In genomic region chr2:26008851-26009566, GRCh38 we compare ENCODE assay signal across 9 cellular contexts. TPM values are rescaled to one million over a fixed set of nuclear protein-coding genes. Genes with fewer than 3 reads are reported as not detected.
DNase-seq lines count a peak whose midpoint lies in the region; FAIRE-seq and TF ChIP-seq lines count a peak whose summit lies in the region.
"Had no signal": no experiment of that assay in that cellular context is flagged by ENCODE, and none has a peak within 500 bp of the region (broad histone marks: within the 10 kb centered on the region; RNA-seq: fewer than 3 reads in every experiment).

No MANE protein-coding gene starts in this region.

- no peaks in the 10 kb centered on the region for H4K20me1 ChIP-seq in BLaER1 treated with 17β-estradiol and CSF1 and Interleukin-3, amounts not matched to agents 10 nM and 100 nM
- H4K20me1 ChIP-seq in endothelial cell of umbilical vein (replicated peaks; ENCODE audit: control insufficient read depth, extremely low read depth, insufficient read depth, low read length), result no peaks in the 10 kb centered on the region

- POLR2A ChIA-PET in endothelial cell of umbilical vein (lab: Charles Lee), result no interaction called here

- H3K9me3 ChIP-seq in BLaER1 treated with 17β-estradiol and CSF1 and Interleukin-3, amounts not matched to agents 10 nM and 100 nM (replicated peaks in 1 of 11), result peaks cover 5 to 17% (median 9%) of the 10 kb centered on the region in 11 experiments; a peak in 17 of 22 replicates
- no peaks in the 10 kb centered on the region for H3K9me3 ChIP-seq in endothelial cell of umbilical vein (replicated peaks; ENCODE audit: control insufficient read depth, insufficient read depth, low read length)

- TF ChIP-seq CTCF in endothelial cell of umbilical vein (IDR thresholded peaks at IDR 0.05; ENCODE audit: extremely low read depth in 1 of 2, insufficient read depth in 1 of 2, low read depth in 1 of 2, low read length in 2 of 2) (no peak), endothelial cell (IDR thresholded peaks at IDR 0.05; ENCODE audit: unreplicated experiment) (no peak)

- no peaks in the 10 kb centered on the region for H3K36me3 ChIP-seq in BLaER1 treated with 17β-estradiol and CSF1 and Interleukin-3, amounts not matched to agents 10 nM and 100 nM
- no peaks in the 10 kb centered on the region for H3K36me3 ChIP-seq in endothelial cell of umbilical vein (ENCODE audit: control insufficient read depth in 2 of 2, extremely low read depth in 1 of 2, insufficient read depth in 2 of 2, low read length in 2 of 2)

- H3K27ac ChIP-seq in BLaER1 treated with 17β-estradiol and CSF1 and Interleukin-3, amounts not matched to agents 10 nM and 100 nM, result peak overlapping the region in 10 of 11 experiments; percentile 3 to 92 (median 80); a peak in 17 of 22 replicates
- no peak overlapping the region for H3K27ac ChIP-seq in endothelial cell of umbilical vein (ENCODE audit: insufficient read depth, low read depth, low read length)

- peak overlapping the region in 7 of 11 experiments; percentile 42 to 96 (median 81); a peak in 13 of 22 replicates for H3K4me2 ChIP-seq in BLaER1 treated with 17β-estradiol and CSF1 and Interleukin-3, amounts not matched to agents 10 nM and 100 nM
- H3K4me2 ChIP-seq in endothelial cell of umbilical vein (ENCODE audit: insufficient read depth, low read length), result peak overlapping the region; percentile 26

- H3K79me2 ChIP-seq in endothelial cell of umbilical vein (ENCODE audit: control insufficient read depth, insufficient read depth, low read length), result no peaks in the 10 kb centered on the region

- TF ChIP-seq POLR2A in endothelial cell of umbilical vein (IDR thresholded peaks at IDR 0.05; ENCODE audit: low read depth, low read length) (no peak), GM12891 (IDR thresholded peaks at IDR 0.05; ENCODE audit: low read depth, low read length) (no peak)

- no TSS peak for BruUV-seq in endothelial cell of umbilical vein (replicated peaks; lab: Mats Ljungman, UMichigan)

- CTCF ChIA-PET in endothelial cell of umbilical vein (lab: Charles Lee), result interaction anchor here (0.8 to 0.9 kb wide), 2 partner anchors 9 to 11 kb away, joined by 3 read pairs; no protein-coding TSS in a partner anchor

- H3K9ac ChIP-seq in BLaER1 treated with 17β-estradiol and CSF1 and Interleukin-3, amounts not matched to agents 10 nM and 100 nM, result peak overlapping the region in 8 of 11 experiments; percentile 35 to 79 (median 70); a peak in 14 of 22 replicates
- no peak overlapping the region for H3K9ac ChIP-seq in endothelial cell of umbilical vein (replicated peaks; ENCODE audit: extremely low read depth, insufficient read depth, low read length)

- peak overlapping the region; percentile 35 for H2AFZ ChIP-seq in endothelial cell of umbilical vein (ENCODE audit: low read depth, low read length)

- peaks cover 1% of the 10 kb centered on the region for H3K27me3 Mint-ChIP-seq in endothelial cell (ENCODE audit: unreplicated experiment)

- peaks cover 15% of the 10 kb centered on the region for H3K4me1 Mint-ChIP-seq in endothelial cell (ENCODE audit: unreplicated experiment)

- H3K27ac Mint-ChIP-seq in endothelial cell (ENCODE audit: unreplicated experiment), result no peak overlapping the region

- no peaks in the 10 kb centered on the region for H3K9me3 Mint-ChIP-seq in endothelial cell (ENCODE audit: unreplicated experiment)

- dilution Hi-C loops in endothelial cell of umbilical vein (cut with MboI; ENCODE audit: extremely low pct_ligation_motif_present, low sequenced_read_pairs), result no loop called here

- intact Hi-C loops in endothelial cell of umbilical vein (cut with micrococcal nuclease), result no loop called here

- H3K9me1 ChIP-seq in endothelial cell of umbilical vein (replicated peaks; ENCODE audit: control insufficient read depth, extremely low read depth, insufficient read depth, low read length), result no peaks in the 10 kb centered on the region

- peaks cover 5% of the 10 kb centered on the region for H3K36me3 Mint-ChIP-seq in endothelial cell (ENCODE audit: low read depth, unreplicated experiment)

- FAIRE-seq in endothelial cell of umbilical vein (lab: Jason Lieb, UNC), result peak; percentile 80
- no peak for FAIRE-seq in GM12891 (lab: Jason Lieb, UNC)

- H3K4me3 ChIP-seq in BLaER1 treated with 17β-estradiol and CSF1 and Interleukin-3, amounts not matched to agents 10 nM and 100 nM, result peak overlapping the region in 1 of 10 experiments; percentile 14; a peak in 2 of 20 replicates
- no peak overlapping the region for H3K4me3 ChIP-seq in endothelial cell of umbilical vein (replicated peaks in 1 of 3; ENCODE audit: insufficient read depth in 1 of 3, low read depth in 1 of 3, low read length in 3 of 3)

- no peak overlapping the region for H3K4me3 Mint-ChIP-seq in endothelial cell (ENCODE audit: unreplicated experiment)

- H3K27me3 ChIP-seq in BLaER1 treated with 17β-estradiol and CSF1 and Interleukin-3, amounts not matched to agents 10 nM and 100 nM, result no peaks in the 10 kb centered on the region
- H3K27me3 ChIP-seq in endothelial cell of umbilical vein (ENCODE audit: control insufficient read depth in 2 of 2, insufficient read depth in 2 of 2, low read length in 2 of 2), result no peaks in the 10 kb centered on the region

- DNase-seq in NCI-H460 (ENCODE audit: extremely low read depth, low read depth) (peak; percentile 92), endothelial cell of umbilical vein (ENCODE audit: low read depth, low spot score) (peak; percentile 64), myocyte (ENCODE audit: low read depth) (peak; percentile 49), NCI-H146 treated with DMSO at 0.1 percent for 48 hours (lab: John Stamatoyannopoulos, UW; ENCODE audit: unreplicated experiment) (no peak), GM12891 (ENCODE audit: insufficient read length, low spot score) (no peak), NCI-H1930 (lab: John Stamatoyannopoulos, UW) (no peak), endothelial cell (ENCODE audit: low spot score) (no peak)
- DNase-seq: NCI-H2171 had no signal

- peaks cover 0 to 97% (median 40%) of the 10 kb centered on the region in 10 experiments; a peak in 11 of 20 replicates for H3K4me1 ChIP-seq in BLaER1 treated with 17β-estradiol and CSF1 and Interleukin-3, amounts not matched to agents 10 nM and 100 nM
- peaks cover 20% of the 10 kb centered on the region for H3K4me1 ChIP-seq in endothelial cell of umbilical vein (ENCODE audit: control insufficient read depth, extremely low read depth, insufficient read depth, low read length)

TF ChIP-seq in endothelial cell of umbilical vein, 7 proteins besides CTCF, POLR2A, EP300 and RAD21:
- peak; percentile 46 for TF ChIP-seq POLR2AphosphoS5 (IDR thresholded peaks at IDR 0.05; ENCODE audit: insufficient read depth, low read depth, low read length)
- TF ChIP-seq JUN (IDR thresholded peaks at IDR 0.05; ENCODE audit: borderline replicate concordance, insufficient read depth, insufficient read length, low read depth), result no peak
TF ChIP-seq in endothelial cell of umbilical vein: peak in this region for 1.

TF ChIP-seq in GM12891, 5 proteins besides CTCF, POLR2A, EP300 and RAD21:
- TF ChIP-seq TAF1 (IDR thresholded peaks at IDR 0.05; ENCODE audit: low read depth, low read length) (no peak), PAX5 (IDR thresholded peaks at IDR 0.05; ENCODE audit: insufficient read depth, low read length, severe bottlenecking) (no peak), SPI1 (IDR thresholded peaks at IDR 0.05; ENCODE audit: low read depth, low read length) (no peak), POLR2AphosphoS5 (IDR thresholded peaks at IDR 0.05; ENCODE audit: low read depth, low read length) (no peak), POU2F2 (IDR thresholded peaks at IDR 0.05; ENCODE audit: low read depth, low read length) (no peak)

RNA-seq across cellular contexts. Expression of gene RAB10, which starts 24.9 kb away (rescaled TPM):
- total RNA-seq in NCI-H460 (2014; rRNA removed; shearing (Covaris generic)), result 256 and 270 TPM in 2 replicates
- 78.5 and 122 TPM in 2 replicates for polyA plus RNA-seq in NCI-H460 (2014; cell fraction: nucleus; rRNA removed)
- 104 and 105 TPM in 2 replicates for total RNA-seq in endothelial cell of umbilical vein
- polyA plus RNA-seq in endothelial cell of umbilical vein, result 37.2 and 45.1 TPM in 2 replicates
- polyA plus RNA-seq in endothelial cell of umbilical vein (2011; cell fraction: cytosol; rRNA removed), result 48.8 and 57.1 TPM in 2 replicates
- polyA plus RNA-seq in endothelial cell of umbilical vein (2011; cell fraction: nucleus; rRNA removed), result 28.3 and 47.0 TPM in 2 replicates
- polyA plus RNA-seq in endothelial cell of umbilical vein (2012), result 116 and 132 TPM in 2 replicates
- 37.7 and 47.7 TPM in 2 replicates for polyA minus RNA-seq in endothelial cell of umbilical vein
- 91.3 TPM for polyA minus RNA-seq in endothelial cell of umbilical vein (2011; cell fraction: cytosol; rRNA and poly(A)+ RNA removed)
- 32.4 and 40.7 TPM in 2 replicates for polyA minus RNA-seq in endothelial cell of umbilical vein (2011; cell fraction: nucleus; rRNA and poly(A)+ RNA removed)
- 139 and 157 TPM in 2 replicates for total RNA-seq in myocyte
- 102 TPM for polyA plus RNA-seq in myocyte (2012)
- 38.2 TPM for polyA plus RNA-seq in GM12891 (2012; ENCODE audit: low read depth, missing spikeins)
- 130 TPM for total RNA-seq in endothelial cell (ENCODE audit: unreplicated experiment)

RNA-seq across cellular contexts. Expression of gene KIF3C, which starts 26.7 kb away (rescaled TPM):
- 5.2 and 6.9 TPM in 2 replicates for total RNA-seq in NCI-H460 (2014; rRNA removed; shearing (Covaris generic))
- 3.8 and 6.8 TPM in 2 replicates for polyA plus RNA-seq in NCI-H460 (2014; cell fraction: nucleus; rRNA removed)
- total RNA-seq in endothelial cell of umbilical vein (40.7 and 42.1 TPM in 2 replicates), myocyte (5.4 and 8.6 TPM in 2 replicates), endothelial cell (ENCODE audit: unreplicated experiment) (78.1 TPM)
- polyA plus RNA-seq in endothelial cell of umbilical vein, result 9.9 and 11.4 TPM in 2 replicates
- polyA plus RNA-seq in endothelial cell of umbilical vein (2011; cell fraction: cytosol; rRNA removed), result 10.5 TPM in 2 replicates
- polyA plus RNA-seq in endothelial cell of umbilical vein (2011; cell fraction: nucleus; rRNA removed), result 9.3 and 11.6 TPM in 2 replicates
- 36.5 and 47.5 TPM in 2 replicates for polyA plus RNA-seq in endothelial cell of umbilical vein (2012)
- polyA minus RNA-seq in endothelial cell of umbilical vein, result 20.0 and 29.4 TPM in 2 replicates
- polyA minus RNA-seq in endothelial cell of umbilical vein (2011; cell fraction: cytosol; rRNA and poly(A)+ RNA removed), result 0.31 TPM
- polyA minus RNA-seq in endothelial cell of umbilical vein (2011; cell fraction: nucleus; rRNA and poly(A)+ RNA removed), result 7.8 and 13.8 TPM in 2 replicates
- polyA plus RNA-seq in myocyte (2012), result 35.3 TPM
- polyA plus RNA-seq in GM12891 (2012; ENCODE audit: low read depth, missing spikeins), result 0.24 TPM

Comparison
In these comparisons a context has a peak if more than half of its experiments do, and no peak if none do; other contexts are left out.
1. DNase-seq: peak in NCI-H460 (single experiment), endothelial cell of umbilical vein (single experiment) and myocyte (single experiment); none in NCI-H146 treated with DMSO at 0.1 percent for 48 hours (single experiment), GM12891 (single experiment), NCI-H1930 (0 of 2) and endothelial cell (single experiment).